Comparison of ENCODE assay signal across 8 cellular contexts in genomic region chr11:64165842-64166635, GRCh38. TPM values are rescaled to one million over a fixed set of nuclear protein-coding genes. Genes with fewer than 3 reads are reported as not detected.
DNase-seq lines count a peak whose midpoint lies in the region; ATAC-seq and TF ChIP-seq lines count a peak whose summit lies in the region.

MACROD1 (minus strand) TSS chr11:64166113; CDS start chr11:64165994, 119 bp downstream.

- TF ChIP-seq POLR2A in gastroesophageal sphincter (IDR thresholded peaks at IDR 0.05) = peak; percentile 16 to 40

- DNase-seq in DMS53 (lab: John Stamatoyannopoulos, UW) (peak; percentile 99), GOT3 (lab: John Stamatoyannopoulos, UW) (peak; percentile 43), SJCRH30 (peak; percentile 90 to 91), superior temporal gyrus (ENCODE audit: extremely low spot score) (peak; percentile 74)
- DNase-seq in activated naive CD4-positive, alpha-beta T cell treated with Interleukin-2 at 50 U/mL for 16 hours = peak; percentile 83

- TF ChIP-seq CTCF in Loucy (conservative IDR thresholded peaks at IDR 0.05; ENCODE audit: low read length) = no peak
- TF ChIP-seq CTCF in gastroesophageal sphincter (IDR thresholded peaks at IDR 0.05) = no peak
- no peak for TF ChIP-seq CTCF in neutrophil (IDR thresholded peaks at IDR 0.05)

- H3K27ac ChIP-seq in SJCRH30 (peak within 1 kb of the TSS; percentile 94), gastroesophageal sphincter (peak within 1 kb of the TSS in 3 of 4 donors; percentile 65 to 81 (median 78)), neutrophil (no peak within 1 kb of the TSS)

- H3K4me3 ChIP-seq in Loucy (ENCODE audit: low read length, poor library complexity, severe bottlenecking) (peak within 1 kb of the TSS; percentile 76), SJCRH30 (peak within 1 kb of the TSS; percentile 69), gastroesophageal sphincter (peak within 1 kb of the TSS; percentile 64 to 89), neutrophil (ENCODE audit: low read depth in 1 of 2, low read length in 1 of 2) (peak within 1 kb of the TSS; percentile 38 to 62)

- peak; percentile 97 for ATAC-seq in gastroesophageal sphincter

- TF ChIP-seq EP300 in gastroesophageal sphincter (IDR thresholded peaks at IDR 0.05) = no peak

- H3K9me3 ChIP-seq in Loucy (ENCODE audit: insufficient read depth, low read depth, low read length) = no peaks in the 10 kb centered on the region
- no peaks in the 10 kb centered on the region for H3K9me3 ChIP-seq in SJCRH30 (replicated peaks)
- no peaks in the 10 kb centered on the region for H3K9me3 ChIP-seq in gastroesophageal sphincter
- H3K9me3 ChIP-seq in neutrophil = no peaks in the 10 kb centered on the region

- H3K36me3 ChIP-seq in Loucy (ENCODE audit: insufficient read depth, low read length) (no peaks in the 10 kb centered on the region), SJCRH30 (peaks cover 4% of the 10 kb centered on the region; the same call in 1 of the 2 replicates), gastroesophageal sphincter (no peaks in the 10 kb centered on the region), neutrophil (no peaks in the 10 kb centered on the region)

- peak within 1 kb of the TSS; percentile 100 for H3K4me2 ChIP-seq in Loucy (ENCODE audit: low read depth, low read length, poor library complexity, severe bottlenecking)

- 20% methylated on average over 1 of the region's 92 CpGs; no CpG with 5 or more reads in 1 of the 2 donors for WGBS in gastroesophageal sphincter (ENCODE audit: low coverage in 1 of 2), 2 donors

- peaks cover 3% of the 10 kb centered on the region for H4K20me1 ChIP-seq in Loucy (ENCODE audit: insufficient read depth, low read length, poor library complexity, severe bottlenecking)

- H3K79me2 ChIP-seq in Loucy (ENCODE audit: insufficient read depth, low read length) = peaks cover 16% of the 10 kb centered on the region; the same call in 1 of the 2 replicates

- H3K27me3 ChIP-seq in Loucy (ENCODE audit: insufficient read depth, low read length, poor library complexity, severe bottlenecking) = no peaks in the 10 kb centered on the region
- no peaks in the 10 kb centered on the region for H3K27me3 ChIP-seq in SJCRH30
- no peaks in the 10 kb centered on the region for H3K27me3 ChIP-seq in gastroesophageal sphincter
- H3K27me3 ChIP-seq in neutrophil = peaks cover 49% of the 10 kb centered on the region

- H3K4me1 ChIP-seq in Loucy (ENCODE audit: insufficient read depth, low read length, poor library complexity, severe bottlenecking) = peaks cover 16% of the 10 kb centered on the region
- no peaks in the 10 kb centered on the region for H3K4me1 ChIP-seq in SJCRH30
- peaks cover 0 to 27% (median 8%) of the 10 kb centered on the region in 3 donors for H3K4me1 ChIP-seq in gastroesophageal sphincter
- peaks cover 6 to 16% of the 10 kb centered on the region in 2 experiments for H3K4me1 ChIP-seq in neutrophil (ENCODE audit: control insufficient read depth in 1 of 2, insufficient read depth in 1 of 2, low read depth in 1 of 2, low read length in 1 of 2)

- H3K9ac ChIP-seq in Loucy (ENCODE audit: low read depth, low read length, poor library complexity, severe bottlenecking) = peak within 1 kb of the TSS; percentile 74

- H3F3A ChIP-seq in Loucy (ENCODE audit: low read depth) = no peaks in the 10 kb centered on the region

- H3K9me2 ChIP-seq in Loucy (replicated peaks; ENCODE audit: low read depth, low read length) = no peaks in the 10 kb centered on the region

- H2AFZ ChIP-seq in Loucy (ENCODE audit: low read length) = peak within 1 kb of the TSS; percentile 99

RNA-seq across cellular contexts. Expression of gene MACROD1, which starts in this region (rescaled TPM):
- total RNA-seq in SJCRH30 (2014; rRNA removed; shearing (Covaris generic)) = 25.6 and 26.3 TPM in 2 replicates
- 10 to 100 TPM; 26.9 to 56.2 (median 30.4) TPM for total RNA-seq in gastroesophageal sphincter

Comparison
In these comparisons a context has a peak if more than half of its experiments do, and no peak if none do; other contexts are left out.
1. DNase-seq: peak in every context shown above with its lines; median percentile 99 in DMS53; 90 in SJCRH30; 83 in activated naive CD4-positive, alpha-beta T cell treated with Interleukin-2 at 50 U/mL for 16 hours; 74 in superior temporal gyrus; 43 in GOT3.